Comparison of ENCODE assay signal across 31 cellular contexts in genomic region chr1:173099166-173099565, GRCh38. TPM values are rescaled to one million over a fixed set of nuclear protein-coding genes. Genes with fewer than 3 reads are reported as not detected.
"Had no signal": no experiment of that assay in that cellular context is flagged by ENCODE, and none has a peak within 500 bp of the region (broad histone marks: within the 10 kb centered on the region; RNA-seq: fewer than 3 reads in every experiment).

No MANE protein-coding gene starts in this region.

- DNase-seq: activated CD4-positive, alpha-beta T cell treated with anti-CD3 and anti-CD28 coated beads for 48 hours; activated CD4-positive, alpha-beta T cell treated with anti-CD3 and anti-CD28 coated beads, Interleukin-2, amount 50 U/mL, for 48 hours; activated CD8-positive, alpha-beta memory T cell treated with anti-CD3 and anti-CD28 coated beads for 24 hours; activated effector memory CD4-positive, alpha-beta T cell treated with anti-CD3 and anti-CD28 coated beads, Interleukin-2, amount 50 U/mL, for 16 hours; activated naive CD4-positive, alpha-beta T cell treated with anti-CD3 and anti-CD28 coated beads for 36 hours; activated naive CD8-positive, alpha-beta T cell treated with anti-CD3 and anti-CD28 coated beads for 36 hours; adrenal gland; cerebellar nuclear complex; colonic mucosa; effector memory CD8-positive, alpha-beta T cell; head of caudate nucleus; hippocampal formation; kidney; left ventricle myocardium inferior; naive B cell; nephron progenitor cell; sigmoid colon; small intestine; stimulated activated CD4-positive, alpha-beta T cell treated with anti-CD3 and anti-CD28 coated beads, Interleukin-4, amount 100 ng/mL, for 24 hours; T-helper 9 cell; uterus; WERI-Rb-1 had no signal

- H3K27ac ChIP-seq: adrenal gland, ascending aorta, cardiac muscle cell, colonic mucosa, gastroesophageal sphincter, left ventricle myocardium inferior, neutrophil, prostate gland, sigmoid colon, uterus, WERI-Rb-1 had no signal

- H3K27me3 ChIP-seq: adrenal gland, ascending aorta, cardiac muscle cell, colonic mucosa, gastroesophageal sphincter, neutrophil, sigmoid colon, uterus had no signal

- H3K4me1 ChIP-seq: adrenal gland, colonic mucosa, gastroesophageal sphincter, left ventricle myocardium inferior, prostate gland, sigmoid colon, uterus had no signal

- H3K9me3 ChIP-seq: adrenal gland, colonic mucosa, prostate gland, uterus had no signal

- H3K36me3 ChIP-seq: adrenal gland, ascending aorta, cardiac muscle cell, colonic mucosa, gastroesophageal sphincter, neutrophil, prostate gland, sigmoid colon, uterus, WERI-Rb-1 had no signal

- ATAC-seq: activated CD4-positive, CD25-positive, alpha-beta regulatory T cell treated with anti-CD3 and anti-CD28 coated beads, Interleukin-2, amount 50 U/mL, for 24 hours; effector memory CD8-positive, alpha-beta T cell; gastroesophageal sphincter; stimulated activated effector memory CD8-positive, alpha-beta T cell treated with anti-CD3 and anti-CD28 coated beads, Interleukin-12 subunit alpha, Interleukin-12 subunit beta, amount 100 ng/mL, for 72 hours had no signal

- H3K4me3 ChIP-seq: adrenal gland, ascending aorta, cardiac muscle cell, colonic mucosa, gastroesophageal sphincter, left ventricle myocardium inferior, prostate gland, sigmoid colon, uterus had no signal

RNA-seq across cellular contexts. Expression of gene TNFSF18, which starts 48.4 kb away (rescaled TPM):
- total RNA-seq: activated naive CD4-positive, alpha-beta T cell treated with anti-CD3 and anti-CD28 coated beads for 36 hours; activated naive CD8-positive, alpha-beta T cell treated with anti-CD3 and anti-CD28 coated beads for 36 hours; activated T-helper 1 cell treated with anti-CD3 and anti-CD28 coated beads, Interleukin-12 subunit alpha, Interleukin-12 subunit beta, Interleukin-2, Interleukin-4 antibody, amounts not matched to agents 30 ng/mL and 10 ng/mL and 1 ng/mL, durations not matched to agents 14 hours and 24 hours and 36 hours; ascending aorta; colonic mucosa; kidney; left ventricle myocardium inferior; osteocyte; prostate gland had no signal
